8 cellular contexts compared by ENCODE assay signal in genomic region chr1:42766723-42767509, GRCh38. TPM values are rescaled to one million over a fixed set of nuclear protein-coding genes. Genes with fewer than 3 reads are reported as not detected.
DNase-seq lines count a peak whose midpoint lies in the region; ATAC-seq and TF ChIP-seq lines count a peak whose summit lies in the region.

Gene C1orf50 (plus strand): TSS chr1:42767249. CDS start chr1:42767312, 63 bp downstream.
Gene P3H1 (minus strand): TSS chr1:42767028. CDS start chr1:42766971, 57 bp downstream.

- H3K4me3 ChIP-seq in IMR-90 (ENCODE audit: insufficient read depth, low read depth, low read length) = peak within 1 kb of the TSS; percentile 77
- peak within 1 kb of the TSS; percentile 82 for H3K4me3 ChIP-seq in OCI-LY7 (ENCODE audit: low read depth, low read length, poor library complexity, severe bottlenecking)
- peak within 1 kb of the TSS; percentile 88 for H3K4me3 ChIP-seq in epithelial cell of esophagus (ENCODE audit: low read length)
- peak within 1 kb of the TSS; percentile 91 for H3K4me3 ChIP-seq in mononuclear cell (ENCODE audit: low read length)

- H3K9me2 ChIP-seq in OCI-LY7 (ENCODE audit: insufficient read depth, low read length) = no peaks in the 10 kb centered on the region

- peaks cover 7% of the 10 kb centered on the region for H3K9me1 ChIP-seq in IMR-90 (ENCODE audit: insufficient read depth, low read length)

- DNase-seq in DMS153 (lab: John Stamatoyannopoulos, UW) (peak; percentile 100), IMR-90 (peak; percentile 98), OCI-LY7 (ENCODE audit: low spot score) (peak; percentile 99), activated T-cell treated with anti-CD3 and anti-CD28 coated beads for 4 hours (peak; percentile 98), epithelial cell of esophagus (ENCODE audit: low read depth) (peak; percentile 100)
- peak; percentile 99 to 100 for DNase-seq in stimulated activated CD8-positive, alpha-beta memory T cell treated with anti-CD3 and anti-CD28 coated beads, Interleukin-2, amount 100 ng/mL, for 48 hours (ENCODE audit: low read depth in 2 of 2)

- H3K4me1 ChIP-seq in IMR-90 (ENCODE audit: control insufficient read depth, insufficient read depth, low read length) (no peaks in the 10 kb centered on the region; the same call in 1 of the 2 replicates), OCI-LY7 (ENCODE audit: insufficient read depth, low read length, poor library complexity, severe bottlenecking) (peaks cover 27% of the 10 kb centered on the region), mononuclear cell (ENCODE audit: insufficient read depth, low read length) (peaks cover 47% of the 10 kb centered on the region)

- peak within 1 kb of the TSS; percentile 93 for H2AK9ac ChIP-seq in IMR-90 (replicated peaks; ENCODE audit: low read depth, low read length, poor library complexity)

- no peak within 1 kb of the TSS for H2BK20ac ChIP-seq in IMR-90 (ENCODE audit: low read depth, low read length)

- dilution Hi-C loops in IMR-90 (cut with HindIII; ENCODE audit: low sequenced_read_pairs, unreplicated experiment) = no loop called here

- peak within 1 kb of the TSS; percentile 97 for H3K4ac ChIP-seq in IMR-90 (ENCODE audit: low read depth, low read length)

- TF ChIP-seq CTCF in IMR-90 (conservative IDR thresholded peaks at IDR 0.05; ENCODE audit: low read depth, low read length) = no peak; the same call in 1 of the 2 replicates
- 0 out of 2 replicates have a peak, but pooled peaks have one; percentile 7 for TF ChIP-seq CTCF in OCI-LY7 (conservative IDR thresholded peaks at IDR 0.05; ENCODE audit: low read length)
- TF ChIP-seq CTCF in epithelial cell of esophagus (IDR thresholded peaks at IDR 0.05; ENCODE audit: insufficient read depth, low read depth, low read length, missing control alignments) = no peak

- peak within 1 kb of the TSS; percentile 91 for H3K9ac ChIP-seq in IMR-90 (ENCODE audit: low read depth, low read length)

- peak within 1 kb of the TSS; percentile 99 for H2AK5ac ChIP-seq in IMR-90 (ENCODE audit: low read depth, low read length)

- peak; percentile 88 for ATAC-seq in GM21529 (IDR thresholded peaks at IDR 0.05; ENCODE audit: unreplicated experiment)
- peak; percentile 92 for ATAC-seq in IMR-90 (ENCODE audit: low read depth)

- H3K36me3 ChIP-seq in IMR-90 (ENCODE audit: control insufficient read depth, insufficient read depth, low read length) (peaks cover 4% of the 10 kb centered on the region), OCI-LY7 (ENCODE audit: insufficient read depth, low read length) (peaks cover 21% of the 10 kb centered on the region)

- POLR2A ChIA-PET in IMR-90 (lab: Charles Lee; ENCODE audit: unreplicated experiment) (interaction anchor here (0.6 kb wide), 2 partner anchors 11 to 230 kb away, joined by 3 read pairs; no protein-coding TSS in a partner anchor), OCI-LY7 (lab: Charles Lee) (interaction anchor here (0.5 to 3.5 kb wide), 17 partner anchors 9 to 1793 kb away, joined by 3 to 35 read pairs (median 3); partner anchors contain the start of genes PPCS, PPIH and ZNF691)

- H2AFZ ChIP-seq in IMR-90 (replicated peaks; ENCODE audit: low read length, poor library complexity) (peak within 1 kb of the TSS; percentile 98), OCI-LY7 (ENCODE audit: low read length) (peak within 1 kb of the TSS; percentile 69; the same call in 1 of the 2 replicates)

- H3K27ac ChIP-seq in IMR-90 (ENCODE audit: insufficient read depth, low read length) (peak within 1 kb of the TSS; percentile 79), OCI-LY7 (ENCODE audit: low read depth, low read length, poor library complexity, severe bottlenecking) (peak within 1 kb of the TSS; percentile 52)

- CTCF ChIA-PET in IMR-90 (lab: Yijun Ruan, JAX) (interaction anchor here (1.2 to 1.3 kb wide), 2 partner anchors 11 to 16 kb away, joined by 4 to 5 read pairs; no protein-coding TSS in a partner anchor), OCI-LY7 (lab: Charles Lee; ENCODE audit: unreplicated experiment) (interaction anchor here (1.1 to 2.3 kb wide), 3 partner anchors 42 to 175 kb away, joined by 4 to 9 read pairs (median 4); partner anchors contain the start of gene ZNF691)

- H2BK15ac ChIP-seq in IMR-90 (ENCODE audit: low read depth, low read length) = 0 out of 3 replicates have a peak within 1 kb of the TSS, but pooled peaks have one; percentile 31

- H3K27me3 ChIP-seq in IMR-90 (ENCODE audit: control insufficient read depth, insufficient read depth, low read length) (no peaks in the 10 kb centered on the region), mononuclear cell (ENCODE audit: insufficient read depth, low read length) (no peaks in the 10 kb centered on the region)

- H2BK120ac ChIP-seq in IMR-90 (ENCODE audit: low read depth, low read length) = peak within 1 kb of the TSS; percentile 44

- peak within 1 kb of the TSS; percentile 80 for H2BK5ac ChIP-seq in IMR-90 (ENCODE audit: low read depth, low read length, poor library complexity, severe bottlenecking)

- peak within 1 kb of the TSS; percentile 96 for H3K56ac ChIP-seq in IMR-90 (ENCODE audit: extremely low read depth, insufficient read depth, low read length)

- H3K9me3 ChIP-seq in IMR-90 (ENCODE audit: control insufficient read depth, insufficient read depth, low read length) (no peaks in the 10 kb centered on the region), OCI-LY7 (ENCODE audit: low read length) (no peaks in the 10 kb centered on the region), mononuclear cell (ENCODE audit: low read depth, low read length) (no peaks in the 10 kb centered on the region)

- in situ Hi-C loops in IMR-90 (cut with MboI; ENCODE audit: low sequenced_read_pairs) = no loop called here

- peaks cover 21 to 51% of the 10 kb centered on the region in 2 experiments for H3K79me1 ChIP-seq in IMR-90 (ENCODE audit: low read depth in 1 of 2, low read length in 2 of 2)

- peak within 1 kb of the TSS; percentile 29 for H4K5ac ChIP-seq in IMR-90 (ENCODE audit: low read depth, low read length)

- peak within 1 kb of the TSS; percentile 40; the same call in 1 of the 2 replicates for H3K18ac ChIP-seq in IMR-90 (ENCODE audit: low read depth, low read length)

- peak within 1 kb of the TSS; percentile 87 for H4K91ac ChIP-seq in IMR-90 (ENCODE audit: insufficient read depth, low read depth, low read length)

- peak within 1 kb of the TSS; percentile 61 to 77; a peak in 3 of 4 replicates for H4K8ac ChIP-seq in IMR-90 (ENCODE audit: low read depth in 2 of 2, low read length in 2 of 2)

- TSS peak; percentile 76 for BruUV-seq in IMR-90 (replicated peaks; lab: Mats Ljungman, UMichigan)
- BruUV-seq in OCI-LY7 (replicated peaks; lab: Mats Ljungman, UMichigan) = TSS peak; percentile 71

- H3K23ac ChIP-seq in IMR-90 (ENCODE audit: low read depth, low read length) = peak within 1 kb of the TSS; percentile 98

- TF ChIP-seq POLR2A in IMR-90 (IDR thresholded peaks at IDR 0.05; ENCODE audit: low read depth, low read length) = peak; percentile 83

- intact Hi-C loops in IMR-90 (cut with micrococcal nuclease) (loop anchor here (5.0 to 10.0 kb wide), 3 partner anchors 50 to 432 kb away; partner anchors contain the start of genes ERMAP, FOXJ3, SVBP and YBX1), OCI-LY7 (cut with micrococcal nuclease; ENCODE audit: unreplicated experiment) (loop anchor here (1.0 to 10.0 kb wide), 4 partner anchors 84 to 432 kb away; partner anchors contain the start of genes FOXJ3, PPIH, SLC2A1 and YBX1)

- TF ChIP-seq RAD21 in IMR-90 (IDR thresholded peaks at IDR 0.05; ENCODE audit: low read length) = no peak

- peaks cover 49% of the 10 kb centered on the region for H3K79me2 ChIP-seq in OCI-LY7 (ENCODE audit: insufficient read depth, low read depth, low read length)

- 2% methylated on average over 32 of the region's 84 CpGs; no CpG with 5 or more reads in 1 of the 2 experiments for WGBS in IMR-90 (ENCODE audit: extremely low coverage in 2 of 2, insufficient read length in 1 of 2), 2 experiments

- H4K20me1 ChIP-seq in IMR-90 (ENCODE audit: insufficient read depth, low read length) (peaks cover 32% of the 10 kb centered on the region), OCI-LY7 (ENCODE audit: insufficient read depth, low read length) (peaks cover 10% of the 10 kb centered on the region)

- H3K14ac ChIP-seq in IMR-90 (replicated peaks; ENCODE audit: low read depth, low read length) = peak within 1 kb of the TSS; percentile 95

- peak within 1 kb of the TSS; percentile 99 for H3K4me2 ChIP-seq in IMR-90 (ENCODE audit: low read depth, low read length)
- peak within 1 kb of the TSS; percentile 99 for H3K4me2 ChIP-seq in OCI-LY7 (ENCODE audit: low read length)

TF ChIP-seq in IMR-90, 13 proteins besides CTCF, POLR2A, EP300 and RAD21:
- TF ChIP-seq MXI1 (IDR thresholded peaks at IDR 0.05; ENCODE audit: borderline replicate concordance, low read depth, low read length) = no peak; the same call in 1 of the 2 replicates
- TF ChIP-seq MAZ (IDR thresholded peaks at IDR 0.05; ENCODE audit: borderline replicate concordance, low read depth, low read length) = peak; percentile 40; the same call in 1 of the 2 replicates
- 0 out of 2 replicates have a peak, but pooled peaks have one; percentile 4 for TF ChIP-seq USF2 (IDR thresholded peaks at IDR 0.05; ENCODE audit: low read depth, low read length)
- no peak for TF ChIP-seq MAFK (IDR thresholded peaks at IDR 0.05; ENCODE audit: low read depth, low read length)

RNA-seq across cellular contexts. Expression of gene C1orf50, which starts in this region (rescaled TPM):
- 2.0 and 3.9 TPM in 2 replicates for total RNA-seq in IMR-90 (2012; rRNA removed)
- polyA plus RNA-seq in IMR-90 (2012; rRNA removed) = 4.7 and 6.0 TPM in 2 replicates
- 0.88 and 2.3 TPM in 2 replicates for polyA plus RNA-seq in IMR-90 (2012; cell fraction: cytosol; rRNA removed)
- 0.64 and 7.0 TPM in 2 replicates for polyA plus RNA-seq in IMR-90 (2012; cell fraction: nucleus; rRNA removed; ENCODE audit: low replicate concordance)
- 2.0 and 3.2 TPM in 2 replicates for total RNA-seq in OCI-LY7 (2014; rRNA removed; shearing (Covaris generic))
- total RNA-seq in OCI-LY7 (2022) = 9.7 and 9.9 TPM in 2 replicates
- 6.3 TPM for total RNA-seq in mononuclear cell

RNA-seq across cellular contexts. Expression of gene P3H1, which starts in this region (rescaled TPM):
- total RNA-seq in IMR-90 (2012; rRNA removed) (85.3 and 108 TPM in 2 replicates), OCI-LY7 (2022) (44.1 and 45.7 TPM in 2 replicates), mononuclear cell (12.7 TPM)
- 210 and 236 TPM in 2 replicates for polyA plus RNA-seq in IMR-90 (2012; rRNA removed)
- 179 and 195 TPM in 2 replicates for polyA plus RNA-seq in IMR-90 (2012; cell fraction: cytosol; rRNA removed)
- 280 and 570 TPM in 2 replicates for polyA plus RNA-seq in IMR-90 (2012; cell fraction: nucleus; rRNA removed; ENCODE audit: low replicate concordance)
- total RNA-seq in OCI-LY7 (2014; rRNA removed; shearing (Covaris generic)) = 39.0 and 43.8 TPM in 2 replicates

Comparison
In these comparisons a context has a peak if more than half of its experiments do, and no peak if none do; other contexts are left out.
1. Peak in every context shown above with its lines: DNase-seq, ATAC-seq, H3K4me3 ChIP-seq and H3K27ac ChIP-seq.